In genomic region chr1:93042134-93042821, GRCh38 we compare ENCODE assay signal across 8 cellular contexts. TPM values are rescaled to one million over a fixed set of nuclear protein-coding genes. Genes with fewer than 3 reads are reported as not detected.
DNase-seq lines count a peak whose midpoint lies in the region; ATAC-seq, FAIRE-seq and TF ChIP-seq lines count a peak whose summit lies in the region.

No MANE protein-coding gene starts in this region.

- no peak overlapping the region for H2BK120ac ChIP-seq in trophoblast cell (ENCODE audit: insufficient read depth, low read length, poor library complexity)

- H3K36me3 ChIP-seq in KMS-11 (ENCODE audit: insufficient read depth), result no peaks in the 10 kb centered on the region
- no peaks in the 10 kb centered on the region for H3K36me3 ChIP-seq in trophoblast cell (ENCODE audit: control insufficient read depth in 1 of 2, insufficient read depth in 2 of 2, low read length in 2 of 2)

- H2BK12ac ChIP-seq in trophoblast cell (ENCODE audit: low read length), result no peak overlapping the region

- H3K4me2 ChIP-seq in KMS-11 (peak overlapping the region; percentile 66), trophoblast cell (ENCODE audit: low read length) (no peak overlapping the region)

- H3K4me3 ChIP-seq in GM12865 (ENCODE audit: low read depth, low read length) (peak overlapping the region; percentile 55), KMS-11 (IDR thresholded peaks at IDR 0.05; ENCODE audit: insufficient read depth, low read depth, low read length) (no peak overlapping the region), trophoblast cell (ENCODE audit: low read depth, low read length) (no peak overlapping the region)

- H4K91ac ChIP-seq in trophoblast cell (ENCODE audit: low read depth, low read length), result no peak overlapping the region

- H2AFZ ChIP-seq in KMS-11 (ENCODE audit: low read depth) (peak overlapping the region; percentile 83), trophoblast cell (ENCODE audit: insufficient read depth, low read length, poor library complexity) (no peak overlapping the region)

- H4K8ac ChIP-seq in trophoblast cell (ENCODE audit: low read depth, low read length), result no peak overlapping the region

- no peaks in the 10 kb centered on the region for H3K79me2 ChIP-seq in KMS-11 (ENCODE audit: insufficient read depth, low read depth)
- H3K79me2 ChIP-seq in trophoblast cell (ENCODE audit: control insufficient read depth, insufficient read depth, low read length, poor library complexity), result no peaks in the 10 kb centered on the region

- H2AK5ac ChIP-seq in trophoblast cell (ENCODE audit: low read length), result no peak overlapping the region

- no peak overlapping the region for H3K4ac ChIP-seq in trophoblast cell (ENCODE audit: low read depth, low read length)

- H4K12ac ChIP-seq in trophoblast cell (ENCODE audit: low read depth, low read length), result no peak overlapping the region

- peak; percentile 94 for FAIRE-seq in colon (lab: Jason Lieb, UNC)

- H3K79me1 ChIP-seq in trophoblast cell (ENCODE audit: low read length), result no peaks in the 10 kb centered on the region

- H3K27ac ChIP-seq in KMS-11 (peak overlapping the region; percentile 91), trophoblast cell (ENCODE audit: low read depth, low read length) (no peak overlapping the region)

- no peak overlapping the region for H3K23ac ChIP-seq in trophoblast cell (ENCODE audit: low read length)

- H3K14ac ChIP-seq in trophoblast cell (ENCODE audit: low read length), result no peak overlapping the region

- H3K18ac ChIP-seq in trophoblast cell (ENCODE audit: low read length), result no peak overlapping the region

- peak; percentile 95 for ATAC-seq in GM21515 (IDR thresholded peaks at IDR 0.05; ENCODE audit: unreplicated experiment)

- no peak overlapping the region for H2BK5ac ChIP-seq in trophoblast cell (ENCODE audit: low read depth, low read length, poor library complexity)

- TF ChIP-seq CTCF in GM12865 (IDR thresholded peaks at IDR 0.05; ENCODE audit: insufficient read depth, low read depth, low read length, missing control alignments) (no peak), KMS-11 (conservative IDR thresholded peaks at IDR 0.05; ENCODE audit: low read depth, low read length) (no peak)

- peak overlapping the region; percentile 61; the same call in 1 of the 2 replicates for H3K9ac ChIP-seq in KMS-11
- no peak overlapping the region for H3K9ac ChIP-seq in trophoblast cell (ENCODE audit: low read length)

- H4K20me1 ChIP-seq in KMS-11 (ENCODE audit: insufficient read depth), result no peaks in the 10 kb centered on the region

- no CpG with 5 or more reads among the region's 8 CpGs for WGBS in trophoblast cell (ENCODE audit: extremely low coverage, insufficient coverage, insufficient read length)

- H3K27me3 ChIP-seq in KMS-11 (ENCODE audit: insufficient read depth, low read depth) (no peaks in the 10 kb centered on the region), trophoblast cell (ENCODE audit: insufficient read depth, low read length) (no peaks in the 10 kb centered on the region)

- DNase-seq in GM12865 (ENCODE audit: low read depth), result peak; percentile 87
- no peak for DNase-seq in trophoblast cell
- no peak for DNase-seq in NCI-H1092 (lab: John Stamatoyannopoulos, UW)
- no peak for DNase-seq in activated effector memory CD4-positive, alpha-beta T cell treated with anti-CD3 and anti-CD28 coated beads, Interleukin-2, amount 50 U/mL, for 16 hours
- no peak for DNase-seq in KG1 (lab: John Stamatoyannopoulos, UW)

- H3K4me1 ChIP-seq in KMS-11 (ENCODE audit: low read depth, poor library complexity, severe bottlenecking) (peaks cover 37% of the 10 kb centered on the region), trophoblast cell (ENCODE audit: control insufficient read depth in 1 of 2, insufficient read depth in 2 of 2, low read length in 2 of 2) (no peaks in the 10 kb centered on the region)

- H3K9me3 ChIP-seq in trophoblast cell (ENCODE audit: insufficient read depth, low read depth, low read length), result no peaks in the 10 kb centered on the region

RNA-seq across cellular contexts. Expression of gene MTF2, which starts 36.8 kb away (rescaled TPM):
- 38.1 and 38.4 TPM in 2 replicates for polyA plus RNA-seq in trophoblast cell (2013)
